Comparison of ENCODE assay signal across 11 cellular contexts in the genomic region with DNA sequence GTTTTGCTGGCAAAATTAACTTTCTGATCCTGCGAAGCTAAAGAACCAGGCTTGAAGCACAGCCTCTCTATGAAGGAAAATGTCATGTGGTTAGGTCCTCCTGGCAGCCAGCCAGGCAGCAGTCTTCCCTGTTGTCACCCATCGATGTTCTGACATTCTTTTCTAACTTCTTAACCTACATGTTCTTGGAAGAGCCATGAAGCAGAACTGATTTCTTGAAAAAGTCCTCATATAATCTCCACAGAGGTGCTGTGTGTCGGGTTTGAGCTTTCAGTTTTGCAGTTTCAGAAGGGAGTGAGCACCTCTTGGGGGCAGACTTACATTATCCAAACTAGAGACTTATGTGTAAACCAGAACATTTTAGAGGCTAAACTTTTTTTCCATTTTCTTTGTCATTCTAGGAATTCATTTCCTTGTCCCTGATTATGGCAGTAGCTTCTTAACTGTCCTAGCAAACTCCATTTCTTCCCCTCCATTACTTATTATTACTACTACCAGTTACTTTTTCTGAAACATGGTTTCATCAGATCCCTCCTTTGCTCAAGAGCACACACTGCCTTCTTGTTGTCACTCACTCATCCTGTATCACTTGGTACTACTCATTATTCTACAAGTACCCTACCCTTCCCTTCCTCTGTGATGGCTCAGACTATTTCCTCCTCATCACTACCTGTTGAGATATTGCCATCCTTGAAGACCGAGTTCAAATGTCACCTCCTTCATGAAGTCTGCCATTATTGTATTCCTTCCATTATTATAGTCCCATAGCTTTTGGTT. TPM values are rescaled to one million over a fixed set of nuclear protein-coding genes. Genes with fewer than 3 reads are reported as not detected.
DNase-seq lines count a peak whose midpoint lies in the region; ATAC-seq lines count a peak whose summit lies in the region.
"Had no signal": no experiment of that assay in that cellular context is flagged by ENCODE, and none has a peak within 500 bp of the region (broad histone marks: within the 10 kb centered on the region; RNA-seq: fewer than 3 reads in every experiment).

No MANE protein-coding gene starts in this region.

- POLR2A ChIA-PET in activated CD8-positive, alpha-beta T cell treated with anti-CD3 and anti-CD28 coated beads, Interleukin-2, amount 10 ng/mL, durations not matched to agents 7 days and 5 days (lab: Charles Lee): interaction anchor here (0.6 to 2.3 kb wide), 11 partner anchors 10 to 131 kb away, joined by 3 to 7 read pairs (median 3); a partner anchor contains a TSS

- H3K9me3 Mint-ChIP-seq in activated CD8-positive, alpha-beta T cell treated with anti-CD3 and anti-CD28 coated beads, Interleukin-2, amount 10 ng/mL, durations not matched to agents 7 days and 5 days (ENCODE audit: insufficient read depth): no peaks in the 10 kb centered on the region

- peak; percentile 44 for ATAC-seq in HG03108 (IDR thresholded peaks at IDR 0.05; ENCODE audit: unreplicated experiment)
- peak; percentile 62 for ATAC-seq in activated CD8-positive, alpha-beta T cell treated with anti-CD3 and anti-CD28 coated beads, Interleukin-2, amount 10 ng/mL, durations not matched to agents 7 days and 5 days
- no peak for ATAC-seq in GM21381 (IDR thresholded peaks at IDR 0.05; ENCODE audit: unreplicated experiment)
- ATAC-seq in GM18511 (IDR thresholded peaks at IDR 0.05; ENCODE audit: unreplicated experiment): no peak
- no peak for ATAC-seq in GM18907 (IDR thresholded peaks at IDR 0.05; ENCODE audit: unreplicated experiment)
- ATAC-seq: A549 had no signal

- peaks cover 11% of the 10 kb centered on the region for H3K27me3 Mint-ChIP-seq in activated CD8-positive, alpha-beta T cell treated with anti-CD3 and anti-CD28 coated beads, Interleukin-2, amount 10 ng/mL, durations not matched to agents 7 days and 5 days (ENCODE audit: low read depth)

- no peaks in the 10 kb centered on the region for H3K36me3 Mint-ChIP-seq in activated CD8-positive, alpha-beta T cell treated with anti-CD3 and anti-CD28 coated beads, Interleukin-2, amount 10 ng/mL, durations not matched to agents 7 days and 5 days (ENCODE audit: low read depth)

- peak overlapping the region; percentile 47 for H3K4me3 Mint-ChIP-seq in activated CD8-positive, alpha-beta T cell treated with anti-CD3 and anti-CD28 coated beads, Interleukin-2, amount 10 ng/mL, durations not matched to agents 7 days and 5 days

- peak; percentile 4 for DNase-seq in NCI-H2107 treated with DMSO at 0.1 percent for 48 hours (lab: John Stamatoyannopoulos, UW; ENCODE audit: unreplicated experiment)
- no peak for DNase-seq in NCI-H2107 (lab: John Stamatoyannopoulos, UW)
- peak; percentile 38 for DNase-seq in activated CD8-positive, alpha-beta T cell treated with anti-CD3 and anti-CD28 coated beads, Interleukin-2, amount 10 ng/mL, durations not matched to agents 7 days and 5 days
- peak; percentile 13 for DNase-seq in renal cortical epithelial cell (ENCODE audit: low read depth)
- DNase-seq: activated gamma-delta T cell treated with Interleukin-2 at 50 U/mL for 16 hours, NCI-H510A treated with DMSO at 0.1 percent for 48 hours had no signal

- CTCF ChIA-PET in activated CD8-positive, alpha-beta T cell treated with anti-CD3 and anti-CD28 coated beads, Interleukin-2, amount 10 ng/mL, durations not matched to agents 7 days and 5 days (lab: Charles Lee): interaction anchor here (0.7 to 9.2 kb wide), 28 partner anchors 14 to 380 kb away, joined by 3 to 231 read pairs (median 5); a partner anchor contains a TSS

- H3K27ac Mint-ChIP-seq in activated CD8-positive, alpha-beta T cell treated with anti-CD3 and anti-CD28 coated beads, Interleukin-2, amount 10 ng/mL, durations not matched to agents 7 days and 5 days: peak overlapping the region; percentile 71

- H3K4me1 Mint-ChIP-seq in activated CD8-positive, alpha-beta T cell treated with anti-CD3 and anti-CD28 coated beads, Interleukin-2, amount 10 ng/mL, durations not matched to agents 7 days and 5 days (ENCODE audit: low read depth): peaks cover 25% of the 10 kb centered on the region

RNA-seq across cellular contexts. Expression of a gene that starts 31.1 kb away (rescaled TPM):
- 10 to 100 TPM; 32.4 to 35.9 TPM for total RNA-seq in activated CD8-positive, alpha-beta T cell treated with anti-CD3 and anti-CD28 coated beads, Interleukin-2, amount 10 ng/mL, durations not matched to agents 7 days and 5 days
- 13.0 and 19.8 TPM in 2 replicates for total RNA-seq in renal cortical epithelial cell

RNA-seq across cellular contexts. Expression of a gene that starts 31.9 kb away (rescaled TPM):
- under 1 TPM; 0.21 to 0.23 TPM for total RNA-seq in activated CD8-positive, alpha-beta T cell treated with anti-CD3 and anti-CD28 coated beads, Interleukin-2, amount 10 ng/mL, durations not matched to agents 7 days and 5 days
- total RNA-seq in renal cortical epithelial cell: 1.0 and 1.1 TPM in 2 replicates

RNA-seq across cellular contexts. Expression of a gene that starts 55.9 kb away (rescaled TPM):
- 10 to 100 TPM; 48.0 to 49.4 TPM for total RNA-seq in activated CD8-positive, alpha-beta T cell treated with anti-CD3 and anti-CD28 coated beads, Interleukin-2, amount 10 ng/mL, durations not matched to agents 7 days and 5 days
- 20.0 and 50.7 TPM in 2 replicates for total RNA-seq in renal cortical epithelial cell

RNA-seq across cellular contexts. Expression of a gene that starts 56.1 kb away (rescaled TPM):
- 100 to 1,000 TPM; 119 to 123 TPM for total RNA-seq in activated CD8-positive, alpha-beta T cell treated with anti-CD3 and anti-CD28 coated beads, Interleukin-2, amount 10 ng/mL, durations not matched to agents 7 days and 5 days
- 54.7 and 83.7 TPM in 2 replicates for total RNA-seq in renal cortical epithelial cell

RNA-seq across cellular contexts. Expression of a gene that starts 59.6 kb away (rescaled TPM):
- under 1 TPM; 0.18 TPM for total RNA-seq in activated CD8-positive, alpha-beta T cell treated with anti-CD3 and anti-CD28 coated beads, Interleukin-2, amount 10 ng/mL, durations not matched to agents 7 days and 5 days
- total RNA-seq in renal cortical epithelial cell: 0.05 TPM in 1 of 2 replicates, not detected in the other

Comparison
In these comparisons a context has a peak if more than half of its experiments do, and no peak if none do; other contexts are left out.
1. ATAC-seq: peak in HG03108 (single experiment) and activated CD8-positive, alpha-beta T cell treated with anti-CD3 and anti-CD28 coated beads, Interleukin-2, amount 10 ng/mL, durations not matched to agents 7 days and 5 days (single experiment); none in GM21381 (single experiment), GM18511 (single experiment) and GM18907 (single experiment).